ENCODE assay signal across 18 cellular contexts in the genomic region with DNA sequence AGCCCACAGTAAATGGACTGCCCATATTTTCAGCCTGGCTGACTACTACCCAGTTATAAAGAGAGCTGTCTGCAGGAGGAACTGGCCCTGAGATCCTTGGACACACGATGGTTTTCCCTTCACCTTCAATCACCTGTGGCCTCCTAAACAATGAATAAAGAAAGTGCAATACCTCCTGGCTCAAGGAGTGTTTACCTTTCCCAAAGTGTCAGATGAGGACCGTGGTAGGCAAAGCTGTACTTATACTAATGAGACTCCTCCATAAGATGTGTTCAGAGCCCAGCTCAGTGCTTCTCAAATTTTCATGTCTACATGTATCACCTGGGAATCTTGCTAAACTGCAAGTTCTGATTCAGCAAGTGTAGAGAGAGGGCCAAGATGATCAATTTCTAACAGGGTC.
"Had no signal": no experiment of that assay in that cellular context is flagged by ENCODE, and none has a peak within 500 bp of the region (broad histone marks: within the 10 kb centered on the region; RNA-seq: fewer than 3 reads in every experiment).

No MANE protein-coding gene starts in this region.

- H3K9me3 ChIP-seq: neutrophil, ovary, psoas muscle, right atrium auricular region, upper lobe of left lung had no signal

- H3K4me1 ChIP-seq: psoas muscle, right atrium auricular region, upper lobe of left lung had no signal

- H3K27me3 ChIP-seq: foreskin keratinocyte, neutrophil, right atrium auricular region, upper lobe of left lung had no signal

- ATAC-seq: foreskin keratinocyte, natural killer cell, WTC11 had no signal

- H3K36me3 ChIP-seq: neutrophil, ovary, right atrium auricular region, upper lobe of left lung had no signal

- DNase-seq: activated naive CD4-positive, alpha-beta T cell; activated T-cell treated with anti-CD3 and anti-CD28 coated beads, Interleukin-2, amount 50 U/mL, for 1 hour; central memory CD4-positive, alpha-beta T cell; dermis blood vessel endothelial cell; effector CD8-positive, alpha-beta T cell; erythroblast; foreskin keratinocyte; midbrain; natural killer cell; psoas muscle; stimulated activated CD4-positive, alpha-beta T cell treated with anti-CD3 and anti-CD28 coated beads, Interleukin-4, amount 100 ng/mL, for 24 hours; stimulated activated naive CD4-positive, alpha-beta T cell treated with Interleukin-2 at 50 U/mL for 16 hours; T-helper 9 cell; upper lobe of left lung had no signal

- H3K27ac ChIP-seq: foreskin keratinocyte, neutrophil, ovary, psoas muscle, right atrium auricular region, upper lobe of left lung had no signal

- H3K4me3 ChIP-seq: ovary, psoas muscle, right atrium auricular region, upper lobe of left lung had no signal
